ENCODE assay signal across 16 cellular contexts in the genomic region with DNA sequence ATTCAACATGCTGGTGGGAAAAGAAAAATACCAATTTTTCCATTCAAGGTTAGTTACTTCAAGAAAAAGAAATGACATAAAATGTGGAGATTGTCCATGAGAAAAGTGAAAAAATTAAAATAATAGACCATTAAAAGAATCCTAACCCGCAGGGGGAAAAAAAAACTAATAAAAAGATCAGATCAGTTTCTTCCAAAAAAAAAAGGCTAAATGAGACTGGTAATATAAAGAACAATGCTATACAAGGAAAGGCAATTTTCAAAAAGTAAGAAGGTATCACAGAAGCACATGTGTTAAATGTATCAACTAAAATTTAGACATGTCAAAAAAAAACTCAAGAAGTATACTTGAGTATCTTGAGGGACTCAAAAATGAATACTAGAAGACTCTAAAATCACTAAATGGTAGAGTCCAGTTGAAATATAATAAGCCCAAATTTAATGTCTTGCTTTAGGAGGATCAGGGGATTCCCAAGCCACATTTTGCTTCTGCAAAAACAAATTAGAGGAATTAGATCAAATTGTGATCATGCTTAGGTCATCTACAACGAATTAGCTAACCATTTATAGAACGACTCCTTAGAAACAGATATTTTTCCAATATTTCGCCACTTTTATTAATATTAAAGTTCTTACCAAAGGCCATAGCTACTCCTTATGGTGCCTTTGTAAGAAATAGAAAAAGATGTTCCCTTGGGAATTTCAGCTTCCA. TPM values are rescaled to one million over a fixed set of nuclear protein-coding genes. Genes with fewer than 3 reads are reported as not detected.
A peak's percentile ranks its signal among the peaks of the same experiment; 100 is the strongest.
DNase-seq lines count a peak whose midpoint lies in the region; ATAC-seq, FAIRE-seq and TF ChIP-seq lines count a peak whose summit lies in the region.
"Had no signal": no experiment of that assay in that cellular context is flagged by ENCODE, and none has a peak within 500 bp of the region (broad histone marks: within the 10 kb centered on the region; RNA-seq: fewer than 3 reads in every experiment).

No MANE protein-coding gene starts in this region.

- H3K36me3 Mint-ChIP-seq in activated naive CD4-positive, alpha-beta T cell treated with anti-CD3 and anti-CD28 coated beads for 36 hours (ENCODE audit: low read depth), result peaks cover 2% of the 10 kb centered on the region
- H3K36me3 Mint-ChIP-seq in HFFc6 (ENCODE audit: low read depth) (peaks cover 15% of the 10 kb centered on the region), astrocyte (ENCODE audit: low read depth, unreplicated experiment) (no peaks in the 10 kb centered on the region)
- peaks cover 18% of the 10 kb centered on the region for H3K36me3 Mint-ChIP-seq in stimulated activated memory B cell treated with anti-CD40 and anti-IgM and Interleukin-4, amounts not matched to agents 10 μg/mL and 1 μg/mL and 100 μg/mL, for 72 hours

- no peaks in the 10 kb centered on the region for H3K36me3 ChIP-seq in astrocyte (ENCODE audit: insufficient read depth, low read length)
- H3K36me3 ChIP-seq: ascending aorta, sigmoid colon had no signal

- peaks cover 19% of the 10 kb centered on the region for H3K4me1 ChIP-seq in astrocyte (ENCODE audit: insufficient read depth, low read length)
- H3K4me1 ChIP-seq: testis had no signal

- peak overlapping the region; percentile 85 for H3K27ac Mint-ChIP-seq in activated naive CD4-positive, alpha-beta T cell treated with anti-CD3 and anti-CD28 coated beads for 36 hours
- H3K27ac Mint-ChIP-seq in HFFc6 (peak overlapping the region; percentile 73), astrocyte (ENCODE audit: unreplicated experiment) (peak overlapping the region; percentile 88)
- H3K27ac Mint-ChIP-seq in stimulated activated memory B cell treated with anti-CD40 and anti-IgM and Interleukin-4, amounts not matched to agents 10 μg/mL and 1 μg/mL and 100 μg/mL, for 72 hours, result peak overlapping the region; percentile 33

- no peak for FAIRE-seq in astrocyte (lab: Jason Lieb, UNC)

- ATAC-seq in stimulated activated memory B cell treated with anti-CD40 and anti-IgM and Interleukin-4, amounts not matched to agents 10 μg/mL and 1 μg/mL and 100 μg/mL, for 72 hours, result no peak

- no peaks in the 10 kb centered on the region for H3K9me3 ChIP-seq in astrocyte (ENCODE audit: insufficient read depth, low read depth, low read length)
- H3K9me3 ChIP-seq: ascending aorta, sigmoid colon, testis had no signal

- CTCF ChIA-PET in activated naive CD4-positive, alpha-beta T cell treated with anti-CD3 and anti-CD28 coated beads for 36 hours (lab: Charles Lee), result interaction anchor here (1.2 to 1.3 kb wide), 2 partner anchors 64 to 103 kb away, joined by 3 to 4 read pairs; no protein-coding TSS in a partner anchor

- intact Hi-C loops in activated naive CD4-positive, alpha-beta T cell treated with anti-CD3 and anti-CD28 coated beads for 36 hours (cut with micrococcal nuclease), result loop anchor here (1.0 to 5.0 kb wide), 21 partner anchors 17 to 832 kb away; a partner anchor contains a TSS

- TF ChIP-seq CTCF in HFFc6 (IDR thresholded peaks at IDR 0.05), result no peak
- TF ChIP-seq CTCF in astrocyte (IDR thresholded peaks at IDR 0.05; ENCODE audit: insufficient read depth, low read depth, low read length), result no peak

- no peak overlapping the region for H3K9ac ChIP-seq in astrocyte (ENCODE audit: low read length)

- no peaks in the 10 kb centered on the region for H3K27me3 Mint-ChIP-seq in activated naive CD4-positive, alpha-beta T cell treated with anti-CD3 and anti-CD28 coated beads for 36 hours (ENCODE audit: low read depth)
- H3K27me3 Mint-ChIP-seq in HFFc6 (ENCODE audit: insufficient read depth) (no peaks in the 10 kb centered on the region), astrocyte (ENCODE audit: low read depth, unreplicated experiment) (no peaks in the 10 kb centered on the region)
- H3K27me3 Mint-ChIP-seq in stimulated activated memory B cell treated with anti-CD40 and anti-IgM and Interleukin-4, amounts not matched to agents 10 μg/mL and 1 μg/mL and 100 μg/mL, for 72 hours, result no peaks in the 10 kb centered on the region
- H3K27me3 Mint-ChIP-seq: central memory CD8-positive, alpha-beta T cell had no signal

- no peak overlapping the region for H3K4me3 ChIP-seq in astrocyte (ENCODE audit: insufficient read depth, low read depth, low read length)
- H3K4me3 ChIP-seq: ascending aorta, sigmoid colon, testis had no signal

- peak overlapping the region; percentile 2 for H3K4me3 Mint-ChIP-seq in activated naive CD4-positive, alpha-beta T cell treated with anti-CD3 and anti-CD28 coated beads for 36 hours
- H3K4me3 Mint-ChIP-seq in HFFc6, result no peak overlapping the region
- H3K4me3 Mint-ChIP-seq in astrocyte (ENCODE audit: unreplicated experiment), result peak overlapping the region; percentile 42
- no peak overlapping the region for H3K4me3 Mint-ChIP-seq in stimulated activated memory B cell treated with anti-CD40 and anti-IgM and Interleukin-4, amounts not matched to agents 10 μg/mL and 1 μg/mL and 100 μg/mL, for 72 hours
- H3K4me3 Mint-ChIP-seq: central memory CD8-positive, alpha-beta T cell; neural crest cell had no signal

- H2AFZ ChIP-seq in astrocyte (ENCODE audit: low read depth, low read length), result no peak overlapping the region

- H3K27ac ChIP-seq in astrocyte (ENCODE audit: low read depth, low read length), result no peak overlapping the region
- H3K27ac ChIP-seq: ascending aorta, sigmoid colon, testis had no signal

- peak overlapping the region; percentile 6 for H3K4me2 ChIP-seq in astrocyte (ENCODE audit: low read length)

- no peaks in the 10 kb centered on the region for H3K79me2 ChIP-seq in astrocyte (ENCODE audit: insufficient read depth, low read length)

- peaks cover 48% of the 10 kb centered on the region for H3K4me1 Mint-ChIP-seq in activated naive CD4-positive, alpha-beta T cell treated with anti-CD3 and anti-CD28 coated beads for 36 hours (ENCODE audit: low read depth)
- H3K4me1 Mint-ChIP-seq in HFFc6 (ENCODE audit: low read depth), result peaks cover 42% of the 10 kb centered on the region
- H3K4me1 Mint-ChIP-seq in astrocyte (ENCODE audit: low read depth, unreplicated experiment), result peaks cover 43% of the 10 kb centered on the region
- H3K4me1 Mint-ChIP-seq in stimulated activated memory B cell treated with anti-CD40 and anti-IgM and Interleukin-4, amounts not matched to agents 10 μg/mL and 1 μg/mL and 100 μg/mL, for 72 hours, result peaks cover 11% of the 10 kb centered on the region
- H3K4me1 Mint-ChIP-seq: central memory CD8-positive, alpha-beta T cell; neural crest cell had no signal

- no peaks in the 10 kb centered on the region for H4K20me1 ChIP-seq in astrocyte (ENCODE audit: insufficient read depth, low read length)

- no peak for TF ChIP-seq POLR2A in erythroblast (IDR thresholded peaks at IDR 0.05; ENCODE audit: low read length)

- no peaks in the 10 kb centered on the region for H3K9me3 Mint-ChIP-seq in activated naive CD4-positive, alpha-beta T cell treated with anti-CD3 and anti-CD28 coated beads for 36 hours
- H3K9me3 Mint-ChIP-seq in HFFc6, result no peaks in the 10 kb centered on the region
- H3K9me3 Mint-ChIP-seq in astrocyte (ENCODE audit: unreplicated experiment), result no peaks in the 10 kb centered on the region
- H3K9me3 Mint-ChIP-seq in stimulated activated memory B cell treated with anti-CD40 and anti-IgM and Interleukin-4, amounts not matched to agents 10 μg/mL and 1 μg/mL and 100 μg/mL, for 72 hours, result no peaks in the 10 kb centered on the region
- H3K9me3 Mint-ChIP-seq: central memory CD8-positive, alpha-beta T cell; neural crest cell had no signal

- H3K27me3 ChIP-seq in astrocyte (ENCODE audit: insufficient read depth, low read length), result no peaks in the 10 kb centered on the region
- H3K27me3 ChIP-seq: ascending aorta, sigmoid colon, testis had no signal

- no peak for DNase-seq in activated naive CD4-positive, alpha-beta T cell treated with anti-CD3 and anti-CD28 coated beads for 36 hours
- DNase-seq in activated naive CD4-positive, alpha-beta T cell treated with Interleukin-2 at 50 U/mL for 16 hours, result no peak
- DNase-seq in HFFc6 (no peak), astrocyte (ENCODE audit: low read depth) (no peak), superior temporal gyrus (ENCODE audit: extremely low spot score) (no peak), anterior cingulate cortex (lab: John Stamatoyannopoulos, UW) (no peak), erythroblast (lab: John Stamatoyannopoulos, UW) (no peak)
- DNase-seq: hippocampal formation, NCI-H146, NCI-H510A treated with DMSO at 0.1 percent for 48 hours, sigmoid colon, testis had no signal

RNA-seq across cellular contexts. Expression of a gene that starts 35.8 kb away (rescaled TPM):
- 100 to 1,000 TPM; 248 to 255 TPM for total RNA-seq in activated naive CD4-positive, alpha-beta T cell treated with anti-CD3 and anti-CD28 coated beads for 36 hours
- total RNA-seq in HFFc6 (2021; fragmentation: NEBNext Ultra II Directional; extraction: Animal tissue kit (Norgen Biotek cat#: 25700)), result 100 to 1,000 TPM; 191 to 431 (median 201) TPM
- total RNA-seq in astrocyte, result 189 and 194 TPM in 2 replicates

Comparison
In these comparisons a context has a peak if more than half of its experiments do, and no peak if none do; other contexts are left out.
1. H3K27ac Mint-ChIP-seq: peak in every context shown above with its lines; median percentile 88 in astrocyte; 85 in activated naive CD4-positive, alpha-beta T cell treated with anti-CD3 and anti-CD28 coated beads for 36 hours; 73 in HFFc6; 33 in stimulated activated memory B cell treated with anti-CD40 and anti-IgM and Interleukin-4, amounts not matched to agents 10 μg/mL and 1 μg/mL and 100 μg/mL, for 72 hours.
2. H3K4me3 Mint-ChIP-seq: peak in activated naive CD4-positive, alpha-beta T cell treated with anti-CD3 and anti-CD28 coated beads for 36 hours (single experiment) and astrocyte (single experiment); none in HFFc6 (single experiment) and stimulated activated memory B cell treated with anti-CD40 and anti-IgM and Interleukin-4, amounts not matched to agents 10 μg/mL and 1 μg/mL and 100 μg/mL, for 72 hours (single experiment).